ENCODE assay signal across 19 cellular contexts in the genomic region with DNA sequence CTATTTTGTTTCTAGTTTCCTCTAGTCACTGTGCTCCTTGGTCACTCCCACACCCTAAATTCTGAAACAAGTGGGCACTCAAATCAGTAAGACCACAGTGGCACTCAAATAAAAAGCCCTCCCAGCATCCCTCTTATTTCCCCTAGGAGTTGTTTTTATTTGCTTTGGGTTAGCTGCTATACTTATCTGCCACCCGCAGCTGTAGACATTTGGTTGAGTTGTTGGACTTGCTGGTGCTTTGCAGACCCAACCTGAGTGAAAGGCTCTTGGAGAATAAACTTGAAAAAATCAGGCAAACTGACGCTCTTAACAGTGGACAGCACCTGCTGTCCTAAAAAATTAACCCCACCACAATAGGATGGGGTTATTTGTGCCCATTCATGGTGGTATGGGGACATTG.
"Had no signal": no experiment of that assay in that cellular context is flagged by ENCODE, and none has a peak within 500 bp of the region (broad histone marks: within the 10 kb centered on the region; RNA-seq: fewer than 3 reads in every experiment).

No MANE protein-coding gene starts in this region.

- H3K4me3 ChIP-seq: breast epithelium, gastroesophageal sphincter, lower lobe of right lung, thyroid gland, vagina had no signal

- H3K4me1 Mint-ChIP-seq: activated CD4-positive, alpha-beta T cell treated with anti-CD3 and anti-CD28 coated beads, Interleukin-2, amount 10 ng/mL, durations not matched to agents 7 days and 5 days; immature natural killer cell; naive B cell had no signal

- H3K27me3 ChIP-seq: breast epithelium, gastroesophageal sphincter, thyroid gland, vagina had no signal

- H3K9me3 ChIP-seq: breast epithelium, gastroesophageal sphincter, lower lobe of right lung, thyroid gland, vagina had no signal

- DNase-seq: activated CD4-positive, alpha-beta T cell treated with anti-CD3 and anti-CD28 coated beads, Interleukin-2, amount 10 ng/mL, durations not matched to agents 7 days and 5 days; activated CD4-positive, CD25-positive, alpha-beta regulatory T cell; activated CD8-positive, alpha-beta memory T cell treated with anti-CD3 and anti-CD28 coated beads for 24 hours; amniotic stem cell; hypothalamus; immature natural killer cell; lower lobe of right lung; midbrain; naive B cell; stimulated activated CD4-positive, alpha-beta T cell treated with anti-CD3 and anti-CD28 coated beads, Interleukin-15, amount 100 ng/mL, for 24 hours; stimulated activated CD4-positive, alpha-beta T cell treated with anti-CD3 and anti-CD28 coated beads, Interleukin-4, amount 100 ng/mL, for 4 hours; T-helper 2 cell; thyroid gland had no signal

- H3K27ac Mint-ChIP-seq: activated CD4-positive, alpha-beta T cell treated with anti-CD3 and anti-CD28 coated beads, Interleukin-2, amount 10 ng/mL, durations not matched to agents 7 days and 5 days; activated naive CD4-positive, alpha-beta T cell treated with anti-CD3 and anti-CD28 coated beads, Interleukin-2, amount 50 U/mL, for 72 hours; activated T-helper 2 cell treated with anti-CD3 and anti-CD28 coated beads, Interferon-gamma antibody, Interleukin-2, Interleukin-4, amounts not matched to agents 10 μg/mL and 5 μg/mL and 100 μg/mL, durations not matched to agents 14 hours and 24 hours and 36 hours; immature natural killer cell; naive B cell had no signal

- ATAC-seq: activated naive CD4-positive, alpha-beta T cell treated with anti-CD3 and anti-CD28 coated beads, Interleukin-2, amount 50 U/mL, for 72 hours; gastroesophageal sphincter had no signal

- H3K27me3 Mint-ChIP-seq: activated CD4-positive, alpha-beta T cell treated with anti-CD3 and anti-CD28 coated beads, Interleukin-2, amount 10 ng/mL, durations not matched to agents 7 days and 5 days; naive B cell had no signal

- H3K9ac ChIP-seq: parathyroid adenoma had no signal

- H3K9me3 Mint-ChIP-seq: activated CD4-positive, alpha-beta T cell treated with anti-CD3 and anti-CD28 coated beads, Interleukin-2, amount 10 ng/mL, durations not matched to agents 7 days and 5 days; activated naive CD4-positive, alpha-beta T cell treated with anti-CD3 and anti-CD28 coated beads, Interleukin-2, amount 50 U/mL, for 72 hours had no signal

- H3K27ac ChIP-seq: lower lobe of right lung, parathyroid adenoma, thyroid gland, vagina had no signal

- H3K36me3 ChIP-seq: breast epithelium, gastroesophageal sphincter, lower lobe of right lung, thyroid gland, vagina had no signal

- H3K4me3 Mint-ChIP-seq: activated CD4-positive, alpha-beta T cell treated with anti-CD3 and anti-CD28 coated beads, Interleukin-2, amount 10 ng/mL, durations not matched to agents 7 days and 5 days; immature natural killer cell; naive B cell had no signal

- H3K79me2 ChIP-seq: parathyroid adenoma had no signal

- H3K36me3 Mint-ChIP-seq: activated naive CD4-positive, alpha-beta T cell treated with anti-CD3 and anti-CD28 coated beads, Interleukin-2, amount 50 U/mL, for 72 hours; immature natural killer cell; naive B cell had no signal

- H3K4me1 ChIP-seq: breast epithelium, lower lobe of right lung, parathyroid adenoma, thyroid gland, vagina had no signal

- H2AFZ ChIP-seq: parathyroid adenoma had no signal
